Comparison of ENCODE assay signal across 1 cellular context in genomic region chr4:68359508-68359907, GRCh38.
TF ChIP-seq lines count a peak whose summit lies in the region.

No MANE protein-coding gene starts in this region.

TF ChIP-seq in GM12878, 131 proteins besides CTCF, POLR2A, EP300 and RAD21 (continued from another document):
- TF ChIP-seq, protein P1, sequence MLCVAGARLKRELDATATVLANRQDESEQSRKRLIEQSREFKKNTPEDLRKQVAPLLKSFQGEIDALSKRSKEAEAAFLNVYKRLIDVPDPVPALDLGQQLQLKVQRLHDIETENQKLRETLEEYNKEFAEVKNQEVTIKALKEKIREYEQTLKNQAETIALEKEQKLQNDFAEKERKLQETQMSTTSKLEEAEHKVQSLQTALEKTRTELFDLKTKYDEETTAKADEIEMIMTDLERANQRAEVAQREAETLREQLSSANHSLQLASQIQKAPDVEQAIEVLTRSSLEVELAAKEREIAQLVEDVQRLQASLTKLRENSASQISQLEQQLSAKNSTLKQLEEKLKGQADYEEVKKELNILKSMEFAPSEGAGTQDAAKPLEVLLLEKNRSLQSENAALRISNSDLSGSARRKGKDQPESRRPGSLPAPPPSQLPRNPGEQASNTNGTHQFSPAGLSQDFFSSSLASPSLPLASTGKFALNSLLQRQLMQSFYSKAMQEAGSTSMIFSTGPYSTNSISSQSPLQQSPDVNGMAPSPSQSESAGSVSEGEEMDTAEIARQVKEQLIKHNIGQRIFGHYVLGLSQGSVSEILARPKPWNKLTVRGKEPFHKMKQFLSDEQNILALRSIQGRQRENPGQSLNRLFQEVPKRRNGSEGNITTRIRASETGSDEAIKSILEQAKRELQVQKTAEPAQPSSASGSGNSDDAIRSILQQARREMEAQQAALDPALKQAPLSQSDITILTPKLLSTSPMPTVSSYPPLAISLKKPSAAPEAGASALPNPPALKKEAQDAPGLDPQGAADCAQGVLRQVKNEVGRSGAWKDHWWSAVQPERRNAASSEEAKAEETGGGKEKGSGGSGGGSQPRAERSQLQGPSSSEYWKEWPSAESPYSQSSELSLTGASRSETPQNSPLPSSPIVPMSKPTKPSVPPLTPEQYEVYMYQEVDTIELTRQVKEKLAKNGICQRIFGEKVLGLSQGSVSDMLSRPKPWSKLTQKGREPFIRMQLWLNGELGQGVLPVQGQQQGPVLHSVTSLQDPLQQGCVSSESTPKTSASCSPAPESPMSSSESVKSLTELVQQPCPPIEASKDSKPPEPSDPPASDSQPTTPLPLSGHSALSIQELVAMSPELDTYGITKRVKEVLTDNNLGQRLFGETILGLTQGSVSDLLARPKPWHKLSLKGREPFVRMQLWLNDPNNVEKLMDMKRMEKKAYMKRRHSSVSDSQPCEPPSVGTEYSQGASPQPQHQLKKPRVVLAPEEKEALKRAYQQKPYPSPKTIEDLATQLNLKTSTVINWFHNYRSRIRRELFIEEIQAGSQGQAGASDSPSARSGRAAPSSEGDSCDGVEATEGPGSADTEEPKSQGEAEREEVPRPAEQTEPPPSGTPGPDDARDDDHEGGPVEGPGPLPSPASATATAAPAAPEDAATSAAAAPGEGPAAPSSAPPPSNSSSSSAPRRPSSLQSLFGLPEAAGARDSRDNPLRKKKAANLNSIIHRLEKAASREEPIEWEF (IDR thresholded peaks at IDR 0.05; ENCODE audit: insufficient replicate concordance, low read depth, low read length): no peak
- TF ChIP-seq, protein P2, sequence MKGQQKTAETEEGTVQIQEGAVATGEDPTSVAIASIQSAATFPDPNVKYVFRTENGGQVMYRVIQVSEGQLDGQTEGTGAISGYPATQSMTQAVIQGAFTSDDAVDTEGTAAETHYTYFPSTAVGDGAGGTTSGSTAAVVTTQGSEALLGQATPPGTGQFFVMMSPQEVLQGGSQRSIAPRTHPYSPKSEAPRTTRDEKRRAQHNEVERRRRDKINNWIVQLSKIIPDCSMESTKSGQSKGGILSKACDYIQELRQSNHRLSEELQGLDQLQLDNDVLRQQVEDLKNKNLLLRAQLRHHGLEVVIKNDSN (IDR thresholded peaks at IDR 0.05; ENCODE audit: borderline replicate concordance, extremely low read length, insufficient read depth, low read depth, low read length): no peak
- TF ChIP-seq SKIL (IDR thresholded peaks at IDR 0.05; ENCODE audit: low read depth, poor library complexity, severe bottlenecking): no peak
- TF ChIP-seq, protein P3, sequence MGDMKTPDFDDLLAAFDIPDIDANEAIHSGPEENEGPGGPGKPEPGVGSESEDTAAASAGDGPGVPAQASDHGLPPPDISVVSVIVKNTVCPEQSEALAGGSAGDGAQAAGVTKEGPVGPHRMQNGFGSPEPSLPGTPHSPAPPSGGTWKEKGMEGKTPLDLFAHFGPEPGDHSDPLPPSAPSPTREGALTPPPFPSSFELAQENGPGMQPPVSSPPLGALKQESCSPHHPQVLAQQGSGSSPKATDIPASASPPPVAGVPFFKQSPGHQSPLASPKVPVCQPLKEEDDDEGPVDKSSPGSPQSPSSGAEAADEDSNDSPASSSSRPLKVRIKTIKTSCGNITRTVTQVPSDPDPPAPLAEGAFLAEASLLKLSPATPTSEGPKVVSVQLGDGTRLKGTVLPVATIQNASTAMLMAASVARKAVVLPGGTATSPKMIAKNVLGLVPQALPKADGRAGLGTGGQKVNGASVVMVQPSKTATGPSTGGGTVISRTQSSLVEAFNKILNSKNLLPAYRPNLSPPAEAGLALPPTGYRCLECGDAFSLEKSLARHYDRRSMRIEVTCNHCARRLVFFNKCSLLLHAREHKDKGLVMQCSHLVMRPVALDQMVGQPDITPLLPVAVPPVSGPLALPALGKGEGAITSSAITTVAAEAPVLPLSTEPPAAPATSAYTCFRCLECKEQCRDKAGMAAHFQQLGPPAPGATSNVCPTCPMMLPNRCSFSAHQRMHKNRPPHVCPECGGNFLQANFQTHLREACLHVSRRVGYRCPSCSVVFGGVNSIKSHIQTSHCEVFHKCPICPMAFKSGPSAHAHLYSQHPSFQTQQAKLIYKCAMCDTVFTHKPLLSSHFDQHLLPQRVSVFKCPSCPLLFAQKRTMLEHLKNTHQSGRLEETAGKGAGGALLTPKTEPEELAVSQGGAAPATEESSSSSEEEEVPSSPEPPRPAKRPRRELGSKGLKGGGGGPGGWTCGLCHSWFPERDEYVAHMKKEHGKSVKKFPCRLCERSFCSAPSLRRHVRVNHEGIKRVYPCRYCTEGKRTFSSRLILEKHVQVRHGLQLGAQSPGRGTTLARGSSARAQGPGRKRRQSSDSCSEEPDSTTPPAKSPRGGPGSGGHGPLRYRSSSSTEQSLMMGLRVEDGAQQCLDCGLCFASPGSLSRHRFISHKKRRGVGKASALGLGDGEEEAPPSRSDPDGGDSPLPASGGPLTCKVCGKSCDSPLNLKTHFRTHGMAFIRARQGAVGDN (IDR thresholded peaks at IDR 0.05): no peak
- TF ChIP-seq CBX3 (IDR thresholded peaks at IDR 0.05; ENCODE audit: borderline replicate concordance, low read depth): no peak
